In the genomic region with DNA sequence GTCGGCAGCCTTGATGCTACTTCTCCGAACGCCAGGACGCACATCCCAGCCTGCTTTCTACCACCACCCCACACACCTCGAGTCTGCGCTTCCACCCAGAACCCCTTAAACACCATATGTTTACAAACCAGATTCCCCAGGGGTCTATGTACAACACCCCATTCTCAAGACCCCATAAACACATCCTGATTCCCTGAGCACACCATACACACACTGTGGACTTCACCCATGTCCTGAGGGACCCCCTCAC, we compare ENCODE assay signal across 8 cellular contexts. TPM values are rescaled to one million over a fixed set of nuclear protein-coding genes. Genes with fewer than 3 reads are reported as not detected.
A peak's percentile ranks its signal among the peaks of the same experiment; 100 is the strongest.
DNase-seq lines count a peak whose midpoint lies in the region; ATAC-seq and TF ChIP-seq lines count a peak whose summit lies in the region.

No MANE protein-coding gene starts in this region.

- POLR2A ChIA-PET in PC-9 (lab: Charles Lee; ENCODE audit: unreplicated experiment) = no interaction called here

- WGBS in esophagus muscularis mucosa = 6% methylated on average over 6 of the region's 6 CpGs

- H3K4me1 ChIP-seq in BLaER1 (peaks cover 27% of the 10 kb centered on the region), PC-9 (replicated peaks; ENCODE audit: insufficient read depth) (0 out of 2 replicates have a peak, but pooled peaks cover 4% of the 10 kb centered on the region), esophagus muscularis mucosa (peaks cover 18 to 52% (median 29%) of the 10 kb centered on the region in 4 donors), osteoblast (ENCODE audit: insufficient read depth, low read length) (peaks cover 7% of the 10 kb centered on the region)

- H3K27me3 ChIP-seq in BLaER1 = no peaks in the 10 kb centered on the region
- no peaks in the 10 kb centered on the region for H3K27me3 ChIP-seq in PC-9 (ENCODE audit: insufficient read depth, low read depth)
- no peaks in the 10 kb centered on the region for H3K27me3 ChIP-seq in esophagus muscularis mucosa
- H3K27me3 ChIP-seq in osteoblast (ENCODE audit: insufficient read depth, low read length) = peaks cover 10% of the 10 kb centered on the region

- TF ChIP-seq POLR2A in esophagus muscularis mucosa (IDR thresholded peaks at IDR 0.05; ENCODE audit: low read depth) = no peak

- TF ChIP-seq CTCF in PC-9 (conservative IDR thresholded peaks at IDR 0.05) = no peak
- TF ChIP-seq CTCF in esophagus muscularis mucosa (IDR thresholded peaks at IDR 0.05) = no peak
- TF ChIP-seq CTCF in osteoblast (IDR thresholded peaks at IDR 0.05; ENCODE audit: extremely low read depth, low read depth, low read length) = no peak

- H3K4me2 ChIP-seq in BLaER1 = peak overlapping the region; percentile 90
- H3K4me2 ChIP-seq in PC-9 = peak overlapping the region; percentile 36; the same call in 1 of the 2 replicates
- peak overlapping the region; percentile 91 for H3K4me2 ChIP-seq in osteoblast (ENCODE audit: insufficient read depth, low read length)

- DNase-seq in PC-9 = no peak
- DNase-seq in esophagus muscularis mucosa (ENCODE audit: extremely low spot score) = no peak
- no peak for DNase-seq in osteoblast (ENCODE audit: insufficient read length, low spot score, missing footprints)

- no peaks in the 10 kb centered on the region for H3K9me2 ChIP-seq in PC-9 (ENCODE audit: insufficient read depth)

- H3K4me3 ChIP-seq in BLaER1 (peak overlapping the region; percentile 78), PC-9 (no peak overlapping the region), esophagus muscularis mucosa (peak overlapping the region; percentile 76 to 90 (median 78)), osteoblast (ENCODE audit: insufficient read depth, low read length) (peak overlapping the region; percentile 74)

- H2AFZ ChIP-seq in PC-9 (no peak overlapping the region), osteoblast (ENCODE audit: low read length) (peak overlapping the region; percentile 89)

- peak overlapping the region; percentile 85 for H3K9ac ChIP-seq in BLaER1

- H3K9me3 ChIP-seq in BLaER1 (no peaks in the 10 kb centered on the region), PC-9 (ENCODE audit: insufficient read depth, low read depth) (no peaks in the 10 kb centered on the region), esophagus muscularis mucosa (peaks cover 0 to 4% (median 0%) of the 10 kb centered on the region in 4 donors), osteoblast (ENCODE audit: low read depth, low read length) (no peaks in the 10 kb centered on the region)

- no TSS peak for BruUV-seq in PC-9 (replicated peaks; lab: Mats Ljungman, UMichigan)

- H3F3A ChIP-seq in PC-9 (ENCODE audit: insufficient read depth, low read depth) = no peaks in the 10 kb centered on the region

- CTCF ChIA-PET in PC-9 (lab: Charles Lee) = no interaction called here

- H3K79me2 ChIP-seq in PC-9 (ENCODE audit: low read depth) (no peaks in the 10 kb centered on the region), osteoblast (ENCODE audit: insufficient read depth, low read length) (peaks cover 43% of the 10 kb centered on the region)

- H4K20me1 ChIP-seq in BLaER1 = peaks cover 28% of the 10 kb centered on the region; the same call in 1 of the 2 replicates
- H4K20me1 ChIP-seq in PC-9 (ENCODE audit: insufficient read depth) = no peaks in the 10 kb centered on the region
- peaks cover 10% of the 10 kb centered on the region for H4K20me1 ChIP-seq in osteoblast (ENCODE audit: insufficient read depth, low read length)

- intact Hi-C loops in PC-9 (cut with micrococcal nuclease; ENCODE audit: unreplicated experiment) (no loop called here), esophagus muscularis mucosa (cut with DNase I) (loop anchor here (5.0 kb wide), 1 partner anchor 513 kb away; no protein-coding TSS in a partner anchor)

- H3K36me3 ChIP-seq in BLaER1 (no peaks in the 10 kb centered on the region), PC-9 (ENCODE audit: low read depth) (no peaks in the 10 kb centered on the region), esophagus muscularis mucosa (no peaks in the 10 kb centered on the region), osteoblast (ENCODE audit: insufficient read depth, low read length) (no peaks in the 10 kb centered on the region)

- no peak for TF ChIP-seq EP300 in esophagus muscularis mucosa (IDR thresholded peaks at IDR 0.05)

- no peak for ATAC-seq in GM18907 (IDR thresholded peaks at IDR 0.05; ENCODE audit: unreplicated experiment)
- ATAC-seq in GM21447 (IDR thresholded peaks at IDR 0.05; ENCODE audit: unreplicated experiment) = no peak
- no peak for ATAC-seq in HG03354 (IDR thresholded peaks at IDR 0.05; ENCODE audit: poor library complexity, severe bottlenecking, unreplicated experiment)
- no peak for ATAC-seq in HG03571 (IDR thresholded peaks at IDR 0.05; ENCODE audit: unreplicated experiment)

- peak overlapping the region; percentile 86 for H3K27ac ChIP-seq in BLaER1
- no peak overlapping the region for H3K27ac ChIP-seq in PC-9
- H3K27ac ChIP-seq in esophagus muscularis mucosa (replicated peaks in 1 of 4) = peak overlapping the region in 3 of 4 donors; percentile 58 to 70 (median 68)
- no peak overlapping the region for H3K27ac ChIP-seq in osteoblast (ENCODE audit: low read depth, low read length)

RNA-seq across cellular contexts. Expression of a gene that starts 0.7 kb away (rescaled TPM):
- total RNA-seq in PC-9 (2021) (6.8 and 8.9 TPM in 2 replicates), esophagus muscularis mucosa (100 to 1,000 TPM in 2 of 4 donors, 10 to 100 TPM in 2; 54.4 to 148 (median 113) TPM), osteoblast (14.5 and 24.2 TPM in 2 replicates)

Comparison
In these comparisons a context has a peak if more than half of its experiments do, and no peak if none do; other contexts are left out.
1. H3K27ac ChIP-seq: peak in BLaER1 (single experiment) and esophagus muscularis mucosa (3 of 4); none in PC-9 (single experiment) and osteoblast (single experiment).
2. H3K4me2 ChIP-seq: peak in every context shown above with its lines; median percentile 91 in osteoblast; 90 in BLaER1; 36 in PC-9.